In the genomic region with DNA sequence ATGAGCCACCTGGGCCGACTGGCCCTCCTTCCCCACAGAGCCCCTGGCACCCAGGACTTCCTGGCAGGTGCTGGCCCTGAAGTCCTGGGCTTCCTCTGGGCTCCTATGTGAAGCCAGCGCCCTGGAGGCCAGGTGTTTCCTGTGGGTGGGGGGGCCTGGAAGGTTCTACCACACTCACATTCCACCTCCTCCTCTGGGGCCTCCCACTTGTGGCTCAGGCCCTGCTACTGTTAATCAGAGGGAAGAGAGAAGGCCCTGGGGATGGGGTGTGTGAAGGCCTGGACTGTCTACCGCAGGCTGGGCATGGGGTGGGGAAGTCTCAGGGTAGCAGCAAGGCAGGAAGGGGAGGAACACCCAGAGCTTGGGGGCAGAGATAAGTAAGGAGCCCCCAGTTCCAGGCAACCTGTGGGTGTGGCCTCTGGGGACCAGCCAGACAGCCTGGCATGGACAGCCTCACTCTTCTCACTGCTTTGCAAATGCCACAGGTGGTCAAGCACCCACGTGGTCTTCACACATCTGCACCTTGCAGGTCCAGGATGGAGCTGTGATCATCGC, we compare ENCODE assay signal across 13 cellular contexts.
DNase-seq lines count a peak whose midpoint lies in the region; ATAC-seq, FAIRE-seq and TF ChIP-seq lines count a peak whose summit lies in the region.
"Had no signal": no experiment of that assay in that cellular context is flagged by ENCODE, and none has a peak within 500 bp of the region (broad histone marks: within the 10 kb centered on the region; RNA-seq: fewer than 3 reads in every experiment).

No MANE protein-coding gene starts in this region.

- no peak overlapping the region for H2BK5ac ChIP-seq in neuronal stem cell (ENCODE audit: low read length)

- H3K23ac ChIP-seq in neuronal stem cell (ENCODE audit: low read depth, low read length, poor library complexity): no peak overlapping the region

- no peak overlapping the region for H3K27ac ChIP-seq in GM12878 (ENCODE audit: control insufficient read depth, insufficient read depth)
- H3K27ac ChIP-seq in neuronal stem cell (replicated peaks; ENCODE audit: low read length): no peak overlapping the region
- H3K27ac ChIP-seq: foreskin keratinocyte, left lung, parathyroid adenoma had no signal

- peak overlapping the region; percentile 58 for H2AK5ac ChIP-seq in neuronal stem cell (ENCODE audit: low read depth, low read length)

- no peak overlapping the region for H3K14ac ChIP-seq in neuronal stem cell (ENCODE audit: low read length)

- TF ChIP-seq EP300 in GM12878 (IDR thresholded peaks at IDR 0.05; ENCODE audit: borderline replicate concordance in 1 of 2, control insufficient read depth in 1 of 2, low read depth in 2 of 2, low read length in 2 of 2): no peak

- intact Hi-C loops in GM12878 (cut with micrococcal nuclease; ENCODE audit: unreplicated experiment): no loop called here

- H3K9me3 ChIP-seq in GM12878 (replicated peaks; ENCODE audit: control insufficient read depth, insufficient read depth, low read length) (no peaks in the 10 kb centered on the region; the same call in 2 of the 3 replicates), neuronal stem cell (replicated peaks in 1 of 2; ENCODE audit: control insufficient read depth in 2 of 2, insufficient read depth in 1 of 2, low read depth in 1 of 2, low read length in 2 of 2) (no peaks in the 10 kb centered on the region)
- H3K9me3 ChIP-seq: left lung had no signal

- no peaks in the 10 kb centered on the region for H3K79me1 ChIP-seq in neuronal stem cell (ENCODE audit: low read depth, low read length)

- peak; percentile 29; the same call in 2 of the 3 replicates for ATAC-seq in GM12878
- ATAC-seq: foreskin keratinocyte, left lung had no signal

- H2AFZ ChIP-seq in GM12878 (ENCODE audit: control insufficient read depth, low read depth, low read length): no peak overlapping the region
- H2AFZ ChIP-seq in neuronal stem cell (ENCODE audit: low read length): no peak overlapping the region
- H2AFZ ChIP-seq: parathyroid adenoma had no signal

- no peaks in the 10 kb centered on the region for H3K79me2 ChIP-seq in GM12878 (ENCODE audit: control insufficient read depth, insufficient read depth, low read length)
- H3K79me2 ChIP-seq: parathyroid adenoma had no signal

- no peaks in the 10 kb centered on the region for H3K36me3 Mint-ChIP-seq in activated CD4-positive, alpha-beta T cell treated with anti-CD3 and anti-CD28 coated beads, Interleukin-2, amount 10 ng/mL, durations not matched to agents 7 days and 5 days (ENCODE audit: low read depth)

- H3K36me3 ChIP-seq in GM12878 (ENCODE audit: control insufficient read depth in 2 of 2, insufficient read depth in 2 of 2, low read length in 1 of 2) (no peaks in the 10 kb centered on the region), neuronal stem cell (replicated peaks in 1 of 2; ENCODE audit: control insufficient read depth in 2 of 2, insufficient read depth in 2 of 2, low read length in 2 of 2) (no peaks in the 10 kb centered on the region)
- H3K36me3 ChIP-seq: left lung had no signal

- H3K4me3 Mint-ChIP-seq in activated CD4-positive, alpha-beta T cell treated with anti-CD3 and anti-CD28 coated beads, Interleukin-2, amount 10 ng/mL, durations not matched to agents 7 days and 5 days: no peak overlapping the region

- DNase-seq in activated CD4-positive, alpha-beta T cell treated with anti-CD3 and anti-CD28 coated beads, Interleukin-2, amount 10 ng/mL, durations not matched to agents 7 days and 5 days: no peak
- no peak for DNase-seq in activated CD4-positive, alpha-beta T cell treated with anti-CD3 and anti-CD28 coated beads for 48 hours
- DNase-seq in NCI-H2196 (lab: John Stamatoyannopoulos, UW; ENCODE audit: unreplicated experiment): peak; percentile 65
- DNase-seq in GM12878 (ENCODE audit: low read depth, low spot score): no peak
- no peak for DNase-seq in neuronal stem cell (ENCODE audit: low spot score)
- no peak for DNase-seq in GM13976 (ENCODE audit: low spot score)
- no peak for DNase-seq in AG08395 (ENCODE audit: low spot score)
- no peak for DNase-seq in SW 1271 (lab: John Stamatoyannopoulos, UW)
- DNase-seq: activated CD4-positive, alpha-beta T cell treated with anti-CD3 and anti-CD28 coated beads for 1 hour; foreskin keratinocyte; stimulated activated CD4-positive, alpha-beta T cell treated with anti-CD3 and anti-CD28 coated beads, Interleukin-4, amount 100 ng/mL, for 24 hours had no signal

- TF ChIP-seq RAD21 in GM12878 (IDR thresholded peaks at IDR 0.05; ENCODE audit: insufficient read depth, low read depth, low read length): no peak

- POLR2A ChIA-PET in activated CD4-positive, alpha-beta T cell treated with anti-CD3 and anti-CD28 coated beads, Interleukin-2, amount 10 ng/mL, durations not matched to agents 7 days and 5 days (lab: Charles Lee): no interaction called here
- POLR2A ChIA-PET in GM12878 (lab: Charles Lee): no interaction called here

- H3K4me1 ChIP-seq in GM12878 (ENCODE audit: control insufficient read depth, insufficient read depth, low read length) (peaks cover 14% of the 10 kb centered on the region), neuronal stem cell (ENCODE audit: control insufficient read depth in 2 of 2, insufficient read depth in 1 of 2, low read depth in 1 of 2, low read length in 2 of 2) (peaks cover 0 to 1% of the 10 kb centered on the region in 2 donors)
- H3K4me1 ChIP-seq: foreskin keratinocyte, left lung, parathyroid adenoma had no signal

- no peak overlapping the region for H3K9ac ChIP-seq in GM12878 (ENCODE audit: control insufficient read depth, insufficient read depth, low read length)
- H3K9ac ChIP-seq in neuronal stem cell (ENCODE audit: low read depth, low read length, poor library complexity): no peak overlapping the region
- H3K9ac ChIP-seq: parathyroid adenoma had no signal

- H4K8ac ChIP-seq in neuronal stem cell (ENCODE audit: low read depth, low read length): no peak overlapping the region

- H3K18ac ChIP-seq in neuronal stem cell (ENCODE audit: low read length): peak overlapping the region; percentile 40

- H3K4me3 ChIP-seq in GM12878 (no peak overlapping the region), neuronal stem cell (ENCODE audit: low read length in 2 of 2) (no peak overlapping the region)
- H3K4me3 ChIP-seq: left lung had no signal

- no peaks in the 10 kb centered on the region for H3K27me3 ChIP-seq in GM12878 (replicated peaks in 1 of 2; ENCODE audit: control insufficient read depth in 2 of 2, insufficient read depth in 2 of 2, low read length in 1 of 2)
- H3K27me3 ChIP-seq in neuronal stem cell (ENCODE audit: control insufficient read depth in 3 of 3, insufficient read depth in 3 of 3, low read depth in 1 of 3, low read length in 3 of 3): peaks cover 0 to 4% (median 0%) of the 10 kb centered on the region in 3 experiments
- H3K27me3 ChIP-seq: foreskin keratinocyte, left lung had no signal

- SMC1A ChIA-PET in GM12878 (lab: Charles Lee; ENCODE audit: uncharacterized antibody, unreplicated experiment): interaction anchor here (0.7 to 1.4 kb wide), 2 partner anchors 23 to 104 kb away, joined by 3 to 6 read pairs; no protein-coding TSS in a partner anchor

- no peak overlapping the region for H2BK15ac ChIP-seq in neuronal stem cell (ENCODE audit: low read length)

- no peak for TF ChIP-seq CTCF in GM12878 (IDR thresholded peaks at IDR 0.05 in 2 of 3, conservative IDR thresholded peaks at IDR 0.05 in 1 of 3; ENCODE audit: control insufficient read depth in 2 of 3, extremely low read depth in 1 of 3, insufficient read depth in 1 of 3, low read depth in 3 of 3, low read length in 3 of 3)
- no peak for TF ChIP-seq CTCF in GM13976 (IDR thresholded peaks at IDR 0.05; ENCODE audit: borderline replicate concordance, control extremely low read depth, extremely low read depth, insufficient read depth, missing control alignments)

- no peaks in the 10 kb centered on the region; the same call in 1 of the 2 replicates for H4K20me1 ChIP-seq in GM12878 (ENCODE audit: control insufficient read depth, insufficient read depth)

- 0% methylated on average over 5 of the region's 5 CpGs for WGBS in GM12878 (ENCODE audit: insufficient coverage, insufficient replicate concordance, low lambda C conversion rate, missing lambda C conversion rate)
- no CpG with 5 or more reads among the region's 5 CpGs for WGBS in neuronal stem cell (ENCODE audit: extremely low coverage in 2 of 2, insufficient read length in 2 of 2, insufficient replicate concordance in 1 of 2), 2 donors

- TF ChIP-seq POLR2A in GM12878 (IDR thresholded peaks at IDR 0.05; ENCODE audit: low read depth, low read length): no peak

- peaks cover 49% of the 10 kb centered on the region for H3K4me1 Mint-ChIP-seq in activated CD4-positive, alpha-beta T cell treated with anti-CD3 and anti-CD28 coated beads, Interleukin-2, amount 10 ng/mL, durations not matched to agents 7 days and 5 days

- RAD21 ChIA-PET in GM12878 (lab: Charles Lee; ENCODE audit: unreplicated experiment): interaction anchor here (0.6 to 1.8 kb wide), 4 partner anchors 23 to 34 kb away, joined by 3 to 6 read pairs (median 4); no protein-coding TSS in a partner anchor

- no peak overlapping the region for H3K4ac ChIP-seq in neuronal stem cell (ENCODE audit: low read length)

- no TSS peak for BruUV-seq in GM12878 (replicated peaks; lab: Mats Ljungman, UMichigan)

- no peak overlapping the region for H4K91ac ChIP-seq in neuronal stem cell (ENCODE audit: low read depth, low read length, poor library complexity)

- no peak overlapping the region for H2BK120ac ChIP-seq in neuronal stem cell (ENCODE audit: low read depth, low read length)

- FAIRE-seq in GM12878 (lab: Jason Lieb, UNC): no peak

- CTCF ChIA-PET in activated CD4-positive, alpha-beta T cell treated with anti-CD3 and anti-CD28 coated beads, Interleukin-2, amount 10 ng/mL, durations not matched to agents 7 days and 5 days (lab: Charles Lee): interaction anchor here (1.2 kb wide), 1 partner anchor 29 kb away, joined by 4 read pairs; no protein-coding TSS in a partner anchor
- CTCF ChIA-PET in GM12878 (lab: Yijun Ruan, JAX): interaction anchor here (1.5 kb wide), 1 partner anchor 12 kb away, joined by 4 read pairs; no protein-coding TSS in a partner anchor

- peak overlapping the region; percentile 32 for H3K27ac Mint-ChIP-seq in activated CD4-positive, alpha-beta T cell treated with anti-CD3 and anti-CD28 coated beads, Interleukin-2, amount 10 ng/mL, durations not matched to agents 7 days and 5 days

- in situ Hi-C loops in GM12878 (cut with MboI): no loop called here
- in situ Hi-C loops in GM13976 (cut with MboI; ENCODE audit: low sequenced_read_pairs, unreplicated experiment): no loop called here

- no peak overlapping the region for H2BK12ac ChIP-seq in neuronal stem cell (ENCODE audit: low read length)

- no peaks in the 10 kb centered on the region for H3K27me3 Mint-ChIP-seq in activated CD4-positive, alpha-beta T cell treated with anti-CD3 and anti-CD28 coated beads, Interleukin-2, amount 10 ng/mL, durations not matched to agents 7 days and 5 days

- H3K4me2 ChIP-seq in GM12878 (ENCODE audit: control insufficient read depth, insufficient read depth) (no peak overlapping the region; the same call in 1 of the 2 replicates), neuronal stem cell (ENCODE audit: insufficient read depth, low read length, poor library complexity, severe bottlenecking) (no peak overlapping the region)

- H3K9me3 Mint-ChIP-seq in activated CD4-positive, alpha-beta T cell treated with anti-CD3 and anti-CD28 coated beads, Interleukin-2, amount 10 ng/mL, durations not matched to agents 7 days and 5 days: no peaks in the 10 kb centered on the region

TF ChIP-seq in GM12878, 131 proteins besides CTCF, POLR2A, EP300 and RAD21 (continues in another document):
- TF ChIP-seq PAX8 (IDR thresholded peaks at IDR 0.05): no peak
